ENCODE assay signal across 21 cellular contexts in genomic region chr7:127332884-127333283, GRCh38.
"Had no signal": no experiment of that assay in that cellular context is flagged by ENCODE, and none has a peak within 500 bp of the region (broad histone marks: within the 10 kb centered on the region; RNA-seq: fewer than 3 reads in every experiment).

No MANE protein-coding gene starts in this region.

- H3K4me1 ChIP-seq: colonic mucosa, foreskin keratinocyte, gastroesophageal sphincter, left lung, lower lobe of right lung had no signal

- H3K27me3 ChIP-seq: colonic mucosa, foreskin keratinocyte had no signal

- ATAC-seq: foreskin keratinocyte, gastroesophageal sphincter, heart left ventricle, left cardiac atrium, left lung, left ventricle myocardium superior, lower lobe of right lung, mucosa of descending colon had no signal

- H2AFZ ChIP-seq: hepatocyte had no signal

- H3K9me3 ChIP-seq: colonic mucosa, esophagus muscularis mucosa, gastroesophageal sphincter, heart left ventricle, left lung, lower lobe of right lung, mucosa of descending colon had no signal

- H3K27ac ChIP-seq: colonic mucosa, esophagus muscularis mucosa, foreskin keratinocyte, gastroesophageal sphincter, heart left ventricle, hepatocyte, left lung, lower lobe of right lung had no signal

- H3K4me3 ChIP-seq: colonic mucosa, esophagus muscularis mucosa, gastroesophageal sphincter, heart left ventricle, hepatocyte, left lung, lower lobe of right lung, mucosa of descending colon had no signal

- FAIRE-seq: endothelial cell of umbilical vein, frontal cortex, keratinocyte had no signal

- H3K79me2 ChIP-seq: hepatocyte had no signal

- H3K36me3 ChIP-seq: colonic mucosa, esophagus muscularis mucosa, gastroesophageal sphincter, heart left ventricle, left lung, lower lobe of right lung had no signal

- H3K4me2 ChIP-seq: hepatocyte had no signal

- DNase-seq: colonic mucosa; cortex of kidney; effector CD4-positive, alpha-beta T cell; effector memory CD4-positive, alpha-beta T cell; foreskin keratinocyte; heart left ventricle; hypothalamus; immature natural killer cell; left cardiac atrium; left lung; left ventricle myocardium superior; lower lobe of right lung; mesenchymal stem cell; mucosa of descending colon; naive B cell had no signal
